In genomic region chr6:82419088-82419720, GRCh38 we compare ENCODE assay signal across 16 cellular contexts. TPM values are rescaled to one million over a fixed set of nuclear protein-coding genes. Genes with fewer than 3 reads are reported as not detected.
DNase-seq lines count a peak whose midpoint lies in the region; ATAC-seq and TF ChIP-seq lines count a peak whose summit lies in the region.
"Had no signal": no experiment of that assay in that cellular context is flagged by ENCODE, and none has a peak within 500 bp of the region (broad histone marks: within the 10 kb centered on the region; RNA-seq: fewer than 3 reads in every experiment).

No MANE protein-coding gene starts in this region.

- no peak overlapping the region for H3K27ac Mint-ChIP-seq in activated CD8-positive, alpha-beta T cell treated with anti-CD3 and anti-CD28 coated beads, Interleukin-2, amount 10 ng/mL, durations not matched to agents 7 days and 5 days
- H3K27ac Mint-ChIP-seq: CD4-positive, CD25-positive, alpha-beta regulatory T cell had no signal

- H3K4me3 ChIP-seq in fibroblast of mammary gland (ENCODE audit: control insufficient read depth, low read depth, low read length): no peak overlapping the region
- H3K4me3 ChIP-seq: right atrium auricular region, suprapubic skin had no signal

- CTCF ChIA-PET in activated CD8-positive, alpha-beta T cell treated with anti-CD3 and anti-CD28 coated beads, Interleukin-2, amount 10 ng/mL, durations not matched to agents 7 days and 5 days (lab: Charles Lee): no interaction called here

- no peaks in the 10 kb centered on the region for H3K36me3 Mint-ChIP-seq in activated CD8-positive, alpha-beta T cell treated with anti-CD3 and anti-CD28 coated beads, Interleukin-2, amount 10 ng/mL, durations not matched to agents 7 days and 5 days (ENCODE audit: low read depth)
- H3K36me3 Mint-ChIP-seq: CD4-positive, CD25-positive, alpha-beta regulatory T cell had no signal

- no peak for TF ChIP-seq CTCF in fibroblast of mammary gland (conservative IDR thresholded peaks at IDR 0.05; ENCODE audit: control insufficient read depth, insufficient read depth, low read depth, low read length)

- DNase-seq in fibroblast of mammary gland (ENCODE audit: low read depth) (peak; percentile 46), NCI-H2196 treated with DMSO at 0.1 percent for 48 hours (lab: John Stamatoyannopoulos, UW; ENCODE audit: unreplicated experiment) (no peak), GM19238 (ENCODE audit: insufficient read length, low spot score) (no peak), NCI-H748 treated with DMSO at 0.1 percent for 48 hours (lab: John Stamatoyannopoulos, UW) (no peak)
- no peak for DNase-seq in activated CD8-positive, alpha-beta T cell treated with anti-CD3 and anti-CD28 coated beads, Interleukin-2, amount 10 ng/mL, durations not matched to agents 7 days and 5 days
- DNase-seq: activated T-cell treated with anti-CD3 and anti-CD28 coated beads for 4 hours; amniotic stem cell; CD4-positive, CD25-positive, alpha-beta regulatory T cell; NCI-H1436 treated with DMSO at 0.1 percent for 48 hours; WERI-Rb-1 had no signal

- no peaks in the 10 kb centered on the region for H3K27me3 Mint-ChIP-seq in activated CD8-positive, alpha-beta T cell treated with anti-CD3 and anti-CD28 coated beads, Interleukin-2, amount 10 ng/mL, durations not matched to agents 7 days and 5 days (ENCODE audit: low read depth)

- ATAC-seq in GM18868 (IDR thresholded peaks at IDR 0.05; ENCODE audit: unreplicated experiment): peak; percentile 84
- ATAC-seq in GM21529 (IDR thresholded peaks at IDR 0.05; ENCODE audit: unreplicated experiment): peak; percentile 91
- ATAC-seq in HG03095 (IDR thresholded peaks at IDR 0.05; ENCODE audit: unreplicated experiment): peak; percentile 87
- no peak for ATAC-seq in activated CD8-positive, alpha-beta T cell treated with anti-CD3 and anti-CD28 coated beads, Interleukin-2, amount 10 ng/mL, durations not matched to agents 7 days and 5 days
- ATAC-seq: HCT116 had no signal

- POLR2A ChIA-PET in activated CD8-positive, alpha-beta T cell treated with anti-CD3 and anti-CD28 coated beads, Interleukin-2, amount 10 ng/mL, durations not matched to agents 7 days and 5 days (lab: Charles Lee): no interaction called here

- H3K9me3 Mint-ChIP-seq in activated CD8-positive, alpha-beta T cell treated with anti-CD3 and anti-CD28 coated beads, Interleukin-2, amount 10 ng/mL, durations not matched to agents 7 days and 5 days (ENCODE audit: insufficient read depth): no peaks in the 10 kb centered on the region
- H3K9me3 Mint-ChIP-seq: CD4-positive, CD25-positive, alpha-beta regulatory T cell had no signal

- H3K4me1 Mint-ChIP-seq in activated CD8-positive, alpha-beta T cell treated with anti-CD3 and anti-CD28 coated beads, Interleukin-2, amount 10 ng/mL, durations not matched to agents 7 days and 5 days (ENCODE audit: low read depth): no peaks in the 10 kb centered on the region
- H3K4me1 Mint-ChIP-seq: CD4-positive, CD25-positive, alpha-beta regulatory T cell had no signal

- H3K4me3 Mint-ChIP-seq in activated CD8-positive, alpha-beta T cell treated with anti-CD3 and anti-CD28 coated beads, Interleukin-2, amount 10 ng/mL, durations not matched to agents 7 days and 5 days: no peak overlapping the region
- H3K4me3 Mint-ChIP-seq: CD4-positive, CD25-positive, alpha-beta regulatory T cell had no signal

RNA-seq across cellular contexts. Expression of gene TPBG, which starts 55.6 kb away (rescaled TPM):
- total RNA-seq in activated CD8-positive, alpha-beta T cell treated with anti-CD3 and anti-CD28 coated beads, Interleukin-2, amount 10 ng/mL, durations not matched to agents 7 days and 5 days: not detected
- total RNA-seq: CD4-positive, CD25-positive, alpha-beta regulatory T cell had no signal
